8 cellular contexts compared by ENCODE assay signal in the genomic region with DNA sequence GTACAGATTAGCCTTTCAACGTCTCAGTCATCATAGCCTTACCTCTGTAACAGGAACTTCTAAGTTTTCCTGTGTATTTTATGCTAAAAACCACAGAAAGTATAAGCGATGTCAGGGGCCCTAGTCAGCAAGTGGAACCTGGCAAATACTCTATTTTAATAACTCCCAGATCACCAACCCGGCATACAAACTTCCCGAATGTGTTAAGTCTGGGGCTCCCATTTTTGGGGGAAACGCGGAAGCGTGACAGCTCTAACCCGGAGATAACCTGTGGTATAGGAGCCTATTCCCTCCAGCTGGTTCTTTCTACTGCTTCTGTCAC. TPM values are rescaled to one million over a fixed set of nuclear protein-coding genes. Genes with fewer than 3 reads are reported as not detected.
A peak's percentile ranks its signal among the peaks of the same experiment; 100 is the strongest.
DNase-seq lines count a peak whose midpoint lies in the region; ATAC-seq and TF ChIP-seq lines count a peak whose summit lies in the region.

No MANE protein-coding gene starts in this region.

- H3K9me3 ChIP-seq in SJSA1 (replicated peaks): no peaks in the 10 kb centered on the region

- H3K27me3 ChIP-seq in SJSA1 (replicated peaks): no peaks in the 10 kb centered on the region

- ATAC-seq in GM18498 (IDR thresholded peaks at IDR 0.05; ENCODE audit: unreplicated experiment): no peak

- TF ChIP-seq CTCF in GM12864 (IDR thresholded peaks at IDR 0.05; ENCODE audit: low read depth, low read length, missing control alignments) (no peak), fibroblast of mammary gland (conservative IDR thresholded peaks at IDR 0.05; ENCODE audit: control insufficient read depth, insufficient read depth, low read depth, low read length) (no peak)

- H3K4me3 ChIP-seq in GM12864 (ENCODE audit: low read depth, low read length): peak overlapping the region; percentile 98
- peak overlapping the region; percentile 64 for H3K4me3 ChIP-seq in SJSA1
- peak overlapping the region; percentile 97 for H3K4me3 ChIP-seq in fibroblast of mammary gland (ENCODE audit: control insufficient read depth, low read depth, low read length)
- peak overlapping the region; percentile 100 for H3K4me3 ChIP-seq in skeletal muscle cell (ENCODE audit: low read depth, low read length)

- DNase-seq in GM12864 (ENCODE audit: low read depth) (no peak), SJSA1 (ENCODE audit: low read depth in 1 of 2, low spot score in 2 of 2) (peak in 1 of 2 experiments; percentile 12), fibroblast of mammary gland (ENCODE audit: low read depth) (no peak), skeletal muscle cell (ENCODE audit: low read depth) (no peak), NOMO-1 treated with DMSO at 0.1 percent for 48 hours (lab: John Stamatoyannopoulos, UW; ENCODE audit: unreplicated experiment) (no peak), RPMI8226 (no peak), kidney glomerular epithelial cell (lab: John Stamatoyannopoulos, UW) (no peak)

- H3K36me3 ChIP-seq in SJSA1: peaks cover 48% of the 10 kb centered on the region

- peaks cover 12% of the 10 kb centered on the region for H3K4me1 ChIP-seq in SJSA1 (replicated peaks)

- H3K27ac ChIP-seq in SJSA1: peak overlapping the region; percentile 43

RNA-seq across cellular contexts. Expression of a gene that starts 0.6 kb away (rescaled TPM):
- total RNA-seq in SJSA1 (2014; rRNA removed; shearing (Covaris generic)): 71.2 and 71.5 TPM in 2 replicates

RNA-seq across cellular contexts. Expression of a gene that starts 19.4 kb away (rescaled TPM):
- total RNA-seq in SJSA1 (2014; rRNA removed; shearing (Covaris generic)): 89.6 and 92.0 TPM in 2 replicates
